In the genomic region with DNA sequence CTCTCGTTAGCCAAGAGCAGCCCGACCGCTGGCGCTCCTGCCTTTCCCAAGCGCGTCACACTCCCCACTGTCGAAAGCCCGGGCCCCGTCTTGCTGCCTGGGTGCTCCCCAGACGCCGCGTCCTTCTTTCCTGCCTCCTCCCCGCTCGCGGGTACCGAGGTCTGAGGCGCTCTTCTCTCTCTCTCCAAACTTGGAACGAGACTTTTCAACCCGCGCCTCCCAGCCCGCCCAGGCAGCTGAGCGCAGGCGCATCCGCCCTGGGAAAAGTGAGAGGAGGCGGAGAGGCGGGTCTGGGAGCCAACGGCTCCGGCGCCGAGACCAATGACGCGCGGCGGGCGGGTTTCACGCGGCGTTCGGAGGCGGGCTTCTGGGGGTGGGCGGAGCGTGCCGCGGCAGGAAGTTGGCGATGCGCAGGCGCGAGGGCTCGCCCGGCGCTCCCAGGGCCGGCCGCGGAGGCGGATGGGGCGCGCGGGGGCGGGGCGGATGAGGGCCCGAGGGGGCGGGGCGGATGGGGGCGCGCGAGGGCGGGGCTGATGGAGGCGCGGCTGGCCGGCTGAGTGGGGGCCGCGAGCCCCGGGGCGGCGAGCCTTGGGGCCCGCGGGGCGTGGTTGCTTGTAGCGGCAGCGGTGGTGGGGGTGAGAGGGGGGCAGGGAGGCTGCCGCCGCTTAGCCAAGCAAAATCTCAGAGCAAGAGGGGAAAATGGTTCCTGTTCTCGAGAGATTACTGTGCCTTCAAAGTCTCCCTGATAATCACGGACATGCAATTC, we compare ENCODE assay signal across 1 cellular context.
TF ChIP-seq lines count a peak whose summit lies in the region.

TSS of gene RBBP7 (minus strand) at position 268 of the 766 bp plus-strand sequence. CDS start 309 bp downstream, outside the sequence.

TF ChIP-seq in GM23338, 12 proteins besides CTCF, POLR2A, EP300 and RAD21:
- TF ChIP-seq, protein P1, sequence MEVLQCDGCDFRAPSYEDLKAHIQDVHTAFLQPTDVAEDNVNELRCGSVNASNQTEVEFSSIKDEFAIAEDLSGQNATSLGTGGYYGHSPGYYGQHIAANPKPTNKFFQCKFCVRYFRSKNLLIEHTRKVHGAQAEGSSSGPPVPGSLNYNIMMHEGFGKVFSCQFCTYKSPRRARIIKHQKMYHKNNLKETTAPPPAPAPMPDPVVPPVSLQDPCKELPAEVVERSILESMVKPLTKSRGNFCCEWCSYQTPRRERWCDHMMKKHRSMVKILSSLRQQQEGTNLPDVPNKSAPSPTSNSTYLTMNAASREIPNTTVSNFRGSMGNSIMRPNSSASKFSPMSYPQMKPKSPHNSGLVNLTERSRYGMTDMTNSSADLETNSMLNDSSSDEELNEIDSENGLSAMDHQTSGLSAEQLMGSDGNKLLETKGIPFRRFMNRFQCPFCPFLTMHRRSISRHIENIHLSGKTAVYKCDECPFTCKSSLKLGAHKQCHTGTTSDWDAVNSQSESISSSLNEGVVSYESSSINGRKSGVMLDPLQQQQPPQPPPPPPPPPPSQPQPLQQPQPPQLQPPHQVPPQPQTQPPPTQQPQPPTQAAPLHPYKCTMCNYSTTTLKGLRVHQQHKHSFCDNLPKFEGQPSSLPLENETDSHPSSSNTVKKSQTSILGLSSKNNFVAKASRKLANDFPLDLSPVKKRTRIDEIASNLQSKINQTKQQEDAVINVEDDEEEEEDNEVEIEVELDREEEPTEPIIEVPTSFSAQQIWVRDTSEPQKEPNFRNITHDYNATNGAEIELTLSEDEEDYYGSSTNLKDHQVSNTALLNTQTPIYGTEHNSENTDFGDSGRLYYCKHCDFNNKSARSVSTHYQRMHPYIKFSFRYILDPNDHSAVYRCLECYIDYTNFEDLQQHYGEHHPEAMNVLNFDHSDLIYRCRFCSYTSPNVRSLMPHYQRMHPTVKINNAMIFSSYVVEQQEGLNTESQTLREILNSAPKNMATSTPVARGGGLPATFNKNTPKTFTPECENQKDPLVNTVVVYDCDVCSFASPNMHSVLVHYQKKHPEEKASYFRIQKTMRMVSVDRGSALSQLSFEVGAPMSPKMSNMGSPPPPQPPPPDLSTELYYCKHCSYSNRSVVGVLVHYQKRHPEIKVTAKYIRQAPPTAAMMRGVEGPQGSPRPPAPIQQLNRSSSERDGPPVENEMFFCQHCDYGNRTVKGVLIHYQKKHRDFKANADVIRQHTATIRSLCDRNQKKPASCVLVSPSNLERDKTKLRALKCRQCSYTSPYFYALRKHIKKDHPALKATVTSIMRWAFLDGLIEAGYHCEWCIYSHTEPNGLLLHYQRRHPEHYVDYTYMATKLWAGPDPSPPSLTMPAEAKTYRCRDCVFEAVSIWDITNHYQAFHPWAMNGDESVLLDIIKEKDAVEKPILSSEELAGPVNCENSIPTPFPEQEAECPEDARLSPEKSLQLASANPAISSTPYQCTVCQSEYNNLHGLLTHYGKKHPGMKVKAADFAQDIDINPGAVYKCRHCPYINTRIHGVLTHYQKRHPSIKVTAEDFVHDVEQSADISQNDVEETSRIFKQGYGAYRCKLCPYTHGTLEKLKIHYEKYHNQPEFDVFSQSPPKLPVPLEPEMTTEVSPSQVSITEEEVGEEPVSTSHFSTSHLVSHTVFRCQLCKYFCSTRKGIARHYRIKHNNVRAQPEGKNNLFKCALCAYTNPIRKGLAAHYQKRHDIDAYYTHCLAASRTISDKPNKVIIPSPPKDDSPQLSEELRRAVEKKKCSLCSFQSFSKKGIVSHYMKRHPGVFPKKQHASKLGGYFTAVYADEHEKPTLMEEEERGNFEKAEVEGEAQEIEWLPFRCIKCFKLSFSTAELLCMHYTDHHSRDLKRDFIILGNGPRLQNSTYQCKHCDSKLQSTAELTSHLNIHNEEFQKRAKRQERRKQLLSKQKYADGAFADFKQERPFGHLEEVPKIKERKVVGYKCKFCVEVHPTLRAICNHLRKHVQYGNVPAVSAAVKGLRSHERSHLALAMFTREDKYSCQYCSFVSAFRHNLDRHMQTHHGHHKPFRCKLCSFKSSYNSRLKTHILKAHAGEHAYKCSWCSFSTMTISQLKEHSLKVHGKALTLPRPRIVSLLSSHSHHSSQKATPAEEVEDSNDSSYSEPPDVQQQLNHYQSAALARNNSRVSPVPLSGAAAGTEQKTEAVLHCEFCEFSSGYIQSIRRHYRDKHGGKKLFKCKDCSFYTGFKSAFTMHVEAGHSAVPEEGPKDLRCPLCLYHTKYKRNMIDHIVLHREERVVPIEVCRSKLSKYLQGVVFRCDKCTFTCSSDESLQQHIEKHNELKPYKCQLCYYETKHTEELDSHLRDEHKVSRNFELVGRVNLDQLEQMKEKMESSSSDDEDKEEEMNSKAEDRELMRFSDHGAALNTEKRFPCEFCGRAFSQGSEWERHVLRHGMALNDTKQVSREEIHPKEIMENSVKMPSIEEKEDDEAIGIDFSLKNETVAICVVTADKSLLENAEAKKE (CRISPR knock-in tag; IDR thresholded peaks at IDR 0.05): no peak
- 0 out of 2 replicates have a peak, but pooled peaks have one; percentile 32 for TF ChIP-seq CREB1 (CRISPR knock-in tag; IDR thresholded peaks at IDR 0.05; ENCODE audit: low read depth)
- TF ChIP-seq POLR2AphosphoS5 (IDR thresholded peaks at IDR 0.05; ENCODE audit: low read depth): peak; percentile 73
- no peak for TF ChIP-seq ZNF331 (CRISPR knock-in tag; IDR thresholded peaks at IDR 0.05; ENCODE audit: low read depth)
